Comparison of ENCODE assay signal across 25 cellular contexts in genomic region chr15:35654334-35654733, GRCh38.
"Had no signal": no experiment of that assay in that cellular context is flagged by ENCODE, and none has a peak within 500 bp of the region (broad histone marks: within the 10 kb centered on the region; RNA-seq: fewer than 3 reads in every experiment).

No MANE protein-coding gene starts in this region.

- H3K27me3 ChIP-seq: MG63 had no signal

- H3K4me3 ChIP-seq: MG63 had no signal

- H3K27ac ChIP-seq: KMS-11 had no signal

- DNase-seq: activated B cell treated with CpG ODN at 0.5 μM for 24 hours; activated CD4-positive, alpha-beta memory T cell treated with anti-CD3 and anti-CD28 coated beads, Interleukin-2, amount 10 ng/mL, durations not matched to agents 7 days and 5 days; activated CD4-positive, alpha-beta T cell treated with anti-CD3 and anti-CD28 coated beads, Interleukin-2, amount 50 U/mL, for 1 hour; activated CD8-positive, alpha-beta memory T cell treated with anti-CD3 and anti-CD28 coated beads, Interleukin-2, amount 50 U/mL, for 4 hours; activated gamma-delta T cell treated with Interleukin-2 at 50 U/mL for 16 hours; activated naive CD4-positive, alpha-beta T cell treated with anti-CD3 and anti-CD28 coated beads, Interleukin-2, amount 10 ng/mL, durations not matched to agents 7 days and 5 days; activated naive CD8-positive, alpha-beta T cell treated with anti-CD3 and anti-CD28 coated beads for 36 hours; activated T-cell treated with anti-CD3 and anti-CD28 coated beads, Interleukin-2, amount 50 U/mL, for 72 hours; anterior cingulate cortex; MG63; MV-4-11; NCI-H1092 treated with DMSO at 0.1 percent for 48 hours; NCI-H1417 treated with DMSO at 0.1 percent for 48 hours; NCI-H1694; NCI-H2029; NCI-H2107; NCI-H2171 treated with DMSO at 0.1 percent for 48 hours; NCI-H345; NCI-H510A; PC-3; SIG-M5; T-cell; T-helper 2 cell; T1000 had no signal

- H3K9me3 ChIP-seq: MG63 had no signal

- H3K36me3 ChIP-seq: MG63 had no signal

- ATAC-seq: activated T-cell treated with anti-CD3 and anti-CD28 coated beads, Interleukin-2, amount 50 U/mL, for 72 hours; PC-3; T-cell had no signal
